1 cellular context compared by ENCODE assay signal in genomic region chr19:12723643-12724426, GRCh38.
TF ChIP-seq lines count a peak whose summit lies in the region.

TSS of gene TNPO2 (minus strand) at chr19:12723932. CDS start at chr19:12720977, 2,955 bp downstream.

TF ChIP-seq in WTC11, 78 proteins besides CTCF, POLR2A, EP300 and RAD21 (continued from another document):
- TF ChIP-seq AFF4 (CRISPR knock-in tag; IDR thresholded peaks at IDR 0.05; ENCODE audit: borderline replicate concordance) = no peak
- 0 out of 2 replicates have a peak, but pooled peaks have one; percentile 21 for TF ChIP-seq GABPB1 (CRISPR knock-in tag; IDR thresholded peaks at IDR 0.05)
- peak; percentile 50 for TF ChIP-seq SMAD3 (CRISPR knock-in tag; IDR thresholded peaks at IDR 0.05; ENCODE audit: borderline replicate concordance)
- TF ChIP-seq JUN (CRISPR knock-in tag; IDR thresholded peaks at IDR 0.05) = no peak
- no peak for TF ChIP-seq JAZF1 (CRISPR knock-in tag; IDR thresholded peaks at IDR 0.05)
- TF ChIP-seq TEAD4 (CRISPR knock-in tag; IDR thresholded peaks at IDR 0.05) = no peak
- no peak for TF ChIP-seq NR3C1 (CRISPR knock-in tag; conservative IDR thresholded peaks at IDR 0.05; ENCODE audit: low read depth)
- TF ChIP-seq ATF1 (CRISPR knock-in tag; IDR thresholded peaks at IDR 0.05) = no peak
- TF ChIP-seq GRHL2 (CRISPR knock-in tag; IDR thresholded peaks at IDR 0.05; ENCODE audit: insufficient replicate concordance, severe bottlenecking) = no peak
- peak; percentile 62; the same call in 1 of the 2 replicates for TF ChIP-seq USF1 (CRISPR knock-in tag; IDR thresholded peaks at IDR 0.05)
- no peak for TF ChIP-seq ZNF423 (CRISPR knock-in tag; IDR thresholded peaks at IDR 0.05)
- TF ChIP-seq MAX (CRISPR knock-in tag; IDR thresholded peaks at IDR 0.05) = peak; percentile 93
- no peak; the same call in 1 of the 2 replicates for TF ChIP-seq ETV6 (CRISPR knock-in tag; IDR thresholded peaks at IDR 0.05)
- no peak for TF ChIP-seq ZBTB21 (CRISPR knock-in tag; IDR thresholded peaks at IDR 0.05; ENCODE audit: borderline replicate concordance)
- TF ChIP-seq SP1 (CRISPR knock-in tag; conservative IDR thresholded peaks at IDR 0.05) = peak; percentile 43; the same call in 1 of the 2 replicates
- peak; percentile 49; the same call in 1 of the 2 replicates for TF ChIP-seq FOXP4 (CRISPR knock-in tag; IDR thresholded peaks at IDR 0.05)
- no peak for TF ChIP-seq IRF2 (CRISPR knock-in tag; IDR thresholded peaks at IDR 0.05; ENCODE audit: borderline replicate concordance, low read depth)
- no peak for TF ChIP-seq ZNF532 (CRISPR knock-in tag; IDR thresholded peaks at IDR 0.05; ENCODE audit: borderline replicate concordance)
- TF ChIP-seq CBFB (CRISPR knock-in tag; IDR thresholded peaks at IDR 0.05; ENCODE audit: low read depth) = no peak
- no peak for TF ChIP-seq PRRX2 (CRISPR knock-in tag; IDR thresholded peaks at IDR 0.05)
- no peak for TF ChIP-seq E2F5 (CRISPR knock-in tag; IDR thresholded peaks at IDR 0.05)
